Comparison of ENCODE assay signal across 7 cellular contexts in genomic region chr17:8151120-8151640, GRCh38. TPM values are rescaled to one million over a fixed set of nuclear protein-coding genes. Genes with fewer than 3 reads are reported as not detected.
DNase-seq lines count a peak whose midpoint lies in the region; ATAC-seq lines count a peak whose summit lies in the region.

No MANE protein-coding gene starts in this region.

- H3K4me1 ChIP-seq in NT2/D1 (ENCODE audit: insufficient read depth, insufficient read length) = peaks cover 9% of the 10 kb centered on the region
- peaks cover 35% of the 10 kb centered on the region for H3K4me1 ChIP-seq in muscle layer of colon (ENCODE audit: insufficient read depth, low read length)

- H3K4me3 ChIP-seq in NT2/D1 (ENCODE audit: insufficient read length, low read depth) (peak overlapping the region; percentile 90), muscle layer of colon (ENCODE audit: low read depth in 1 of 2, low read length in 2 of 2) (peak overlapping the region; percentile 67 to 89)

- no peaks in the 10 kb centered on the region for H3K27me3 ChIP-seq in NT2/D1 (ENCODE audit: insufficient read depth, insufficient read length)
- no peaks in the 10 kb centered on the region for H3K27me3 ChIP-seq in muscle layer of colon (ENCODE audit: control insufficient read depth in 1 of 2, insufficient read depth in 2 of 2, low read length in 2 of 2)

- H3K9ac ChIP-seq in NT2/D1 (ENCODE audit: insufficient read length, low read depth) (peak overlapping the region; percentile 90), muscle layer of colon (ENCODE audit: low read length) (peak overlapping the region; percentile 92)

- H3K36me3 ChIP-seq in NT2/D1 (ENCODE audit: insufficient read depth, insufficient read length, low read length) (peaks cover 40% of the 10 kb centered on the region), muscle layer of colon (ENCODE audit: insufficient read depth, low read length) (peaks cover 56% of the 10 kb centered on the region)

- H3K9me3 ChIP-seq in NT2/D1 (ENCODE audit: insufficient read depth, low read length) (no peaks in the 10 kb centered on the region), muscle layer of colon (ENCODE audit: low read length) (no peaks in the 10 kb centered on the region)

- ATAC-seq in GM18511 (IDR thresholded peaks at IDR 0.05; ENCODE audit: unreplicated experiment) (peak; percentile 59), HG03045 (IDR thresholded peaks at IDR 0.05; ENCODE audit: unreplicated experiment) (peak; percentile 51), esophagus mucosa (peak; percentile 0)

- H3K27ac ChIP-seq in muscle layer of colon (ENCODE audit: low read depth, low read length) = peak overlapping the region; percentile 98

- DNase-seq in NT2/D1 (ENCODE audit: low read depth, low spot score) = no peak
- peak; percentile 85 to 89 for DNase-seq in activated T-cell treated with anti-CD3 and anti-CD28 coated beads, Interleukin-2, amount 50 U/mL, for 48 hours
- peak; percentile 64 to 85 for DNase-seq in stimulated activated CD8-positive, alpha-beta memory T cell treated with anti-CD3 and anti-CD28 coated beads, Interleukin-4, amount 100 ng/mL, for 4 hours (ENCODE audit: low read depth in 2 of 2, low spot score in 1 of 2)

RNA-seq across cellular contexts. Expression of gene PER1, which starts 1.0 kb away (rescaled TPM):
- total RNA-seq in esophagus mucosa = 65.0 TPM

RNA-seq across cellular contexts. Expression of gene VAMP2, which starts 11.6 kb away (rescaled TPM):
- total RNA-seq in esophagus mucosa = 20.9 TPM

RNA-seq across cellular contexts. Expression of gene TMEM107, which starts 25.0 kb away (rescaled TPM):
- total RNA-seq in esophagus mucosa = 17.5 TPM

RNA-seq across cellular contexts. Expression of gene HES7, which starts 27.3 kb away (rescaled TPM):
- total RNA-seq in esophagus mucosa = 0.40 TPM

RNA-seq across cellular contexts. Expression of gene ALOXE3, which starts 32.9 kb away (rescaled TPM):
- 4.0 TPM for total RNA-seq in esophagus mucosa

Comparison
In these comparisons a context has a peak if more than half of its experiments do, and no peak if none do; other contexts are left out.
1. ATAC-seq: peak in every context shown above with its lines; median percentile 59 in GM18511; 51 in HG03045; 0 in esophagus mucosa.